In genomic region chr10:50624154-50624865, GRCh38 we compare ENCODE assay signal across 8 cellular contexts. TPM values are rescaled to one million over a fixed set of nuclear protein-coding genes. Genes with fewer than 3 reads are reported as not detected.
A peak's percentile ranks its signal among the peaks of the same experiment; 100 is the strongest.
DNase-seq lines count a peak whose midpoint lies in the region; ATAC-seq, FAIRE-seq and TF ChIP-seq lines count a peak whose summit lies in the region.

No MANE protein-coding gene starts in this region.

- peaks cover 46% of the 10 kb centered on the region for H3K4me1 Mint-ChIP-seq in activated naive CD8-positive, alpha-beta T cell treated with anti-CD3 and anti-CD28 coated beads for 36 hours

- peak in 1 of 2 donors; percentile 62 for TF ChIP-seq POLR2A in thyroid gland (IDR thresholded peaks at IDR 0.05)

- H3K36me3 Mint-ChIP-seq in activated naive CD8-positive, alpha-beta T cell treated with anti-CD3 and anti-CD28 coated beads for 36 hours, result peaks cover 2% of the 10 kb centered on the region

- peak overlapping the region; percentile 88 to 93 (median 90) for H3K4me3 ChIP-seq in pancreas
- H3K4me3 ChIP-seq in thyroid gland (replicated peaks in 1 of 3), result peak overlapping the region; percentile 64 to 95 (median 78)

- peak overlapping the region; percentile 86 for H3K4me3 Mint-ChIP-seq in activated naive CD8-positive, alpha-beta T cell treated with anti-CD3 and anti-CD28 coated beads for 36 hours

- peak; percentile 89 for DNase-seq in GM04504 (ENCODE audit: low read depth)
- DNase-seq in NAMALWA (ENCODE audit: low spot score), result peak; percentile 95
- peak; percentile 80 for DNase-seq in SKM-1 (lab: John Stamatoyannopoulos, UW; ENCODE audit: unreplicated experiment)
- DNase-seq in activated naive CD8-positive, alpha-beta T cell treated with anti-CD3 and anti-CD28 coated beads for 36 hours, result peak; percentile 98
- DNase-seq in Right ventricle myocardium inferior (ENCODE audit: missing footprints), result peak; percentile 97
- peak; percentile 97 to 99 (median 98) for DNase-seq in pancreas
- DNase-seq in thyroid gland, result peak; percentile 96 to 97

- H3K27me3 Mint-ChIP-seq in activated naive CD8-positive, alpha-beta T cell treated with anti-CD3 and anti-CD28 coated beads for 36 hours, result no peaks in the 10 kb centered on the region

- H3K27ac Mint-ChIP-seq in activated naive CD8-positive, alpha-beta T cell treated with anti-CD3 and anti-CD28 coated beads for 36 hours, result peak overlapping the region; percentile 92

- TF ChIP-seq CTCF in pancreas (IDR thresholded peaks at IDR 0.05) (no peak), thyroid gland (IDR thresholded peaks at IDR 0.05) (peak in 3 of 6 experiments; percentile 3 to 13 (median 10))

- H3K4me1 ChIP-seq in pancreas (peaks cover 6 to 12% (median 12%) of the 10 kb centered on the region in 3 donors), thyroid gland (peaks cover 31 to 38% of the 10 kb centered on the region in 2 donors)

- WGBS in pancreas, 2 donors, result 0 to 1% methylated on average over 58 of the region's 58 CpGs
- WGBS in thyroid gland, 2 donors, result 0 to 1% methylated on average over 18 to 33 of the region's 58 CpGs

- no peaks in the 10 kb centered on the region for H3K9me3 ChIP-seq in pancreas
- no peaks in the 10 kb centered on the region for H3K9me3 ChIP-seq in thyroid gland

- intact Hi-C loops in Right ventricle myocardium inferior (cut with DNase I) (loop anchor here (2.0 kb wide), 3 partner anchors 206 to 334 kb away; no protein-coding TSS in a partner anchor), pancreas (cut with DNase I) (no loop called here), thyroid gland (cut with DNase I) (no loop called here)

- no peak for FAIRE-seq in pancreas (lab: Jason Lieb, UNC)

- ATAC-seq in HG02571 (IDR thresholded peaks at IDR 0.05; ENCODE audit: unreplicated experiment), result peak; percentile 50
- ATAC-seq in Right ventricle myocardium inferior, result peak; percentile 90
- peak; percentile 77 to 88 (median 85) for ATAC-seq in pancreas

- no peaks in the 10 kb centered on the region for H3K9me3 Mint-ChIP-seq in activated naive CD8-positive, alpha-beta T cell treated with anti-CD3 and anti-CD28 coated beads for 36 hours

- H3K27me3 ChIP-seq in pancreas (no peaks in the 10 kb centered on the region), thyroid gland (no peaks in the 10 kb centered on the region)

- H3K27ac ChIP-seq in pancreas (peak overlapping the region; percentile 88 to 99 (median 96)), thyroid gland (peak overlapping the region; percentile 99)

- H3K36me3 ChIP-seq in pancreas (no peaks in the 10 kb centered on the region), thyroid gland (no peaks in the 10 kb centered on the region)

RNA-seq across cellular contexts. Expression of gene SGMS1, which starts 0.6 kb away (rescaled TPM):
- 10 to 100 TPM in 1 of 2 experiments, 1 to 10 TPM in 1; 9.8 to 11.3 TPM for total RNA-seq in activated naive CD8-positive, alpha-beta T cell treated with anti-CD3 and anti-CD28 coated beads for 36 hours
- 23.1 TPM for total RNA-seq in Right ventricle myocardium inferior
- 10 to 100 TPM; 10.9 to 21.6 (median 14.4) TPM for total RNA-seq in pancreas
- 1 to 10 TPM; 4.8 to 7.4 TPM for polyA plus RNA-seq in pancreas
- 10 to 100 TPM; 80.8 to 98.9 (median 90.7) TPM for total RNA-seq in thyroid gland

Comparison
In these comparisons a context has a peak if more than half of its experiments do, and no peak if none do; other contexts are left out.
1. Peak in every context shown above with its lines: DNase-seq, ATAC-seq, H3K4me3 ChIP-seq and H3K27ac ChIP-seq.